Comparison of ENCODE assay signal across 10 cellular contexts in genomic region chr17:82489117-82489516, GRCh38. TPM values are rescaled to one million over a fixed set of nuclear protein-coding genes. Genes with fewer than 3 reads are reported as not detected.
DNase-seq lines count a peak whose midpoint lies in the region; ATAC-seq and TF ChIP-seq lines count a peak whose summit lies in the region.
"Had no signal": no experiment of that assay in that cellular context is flagged by ENCODE, and none has a peak within 500 bp of the region (broad histone marks: within the 10 kb centered on the region; RNA-seq: fewer than 3 reads in every experiment).

No MANE protein-coding gene starts in this region.

- no peak overlapping the region for H3K4me3 Mint-ChIP-seq in activated CD4-positive, alpha-beta memory T cell treated with anti-CD3 and anti-CD28 coated beads for 36 hours
- no peak overlapping the region for H3K4me3 Mint-ChIP-seq in stimulated activated memory B cell treated with anti-CD40 and anti-IgM and Interleukin-4, amounts not matched to agents 10 μg/mL and 1 μg/mL and 100 μg/mL, for 72 hours
- H3K4me3 Mint-ChIP-seq: activated naive CD4-positive, alpha-beta T cell treated with anti-CD3 and anti-CD28 coated beads, Interleukin-2, amount 50 U/mL, for 24 hours had no signal

- H3K36me3 ChIP-seq in DND-41 (ENCODE audit: insufficient read depth, low read length) (peaks cover 52% of the 10 kb centered on the region), osteoblast (ENCODE audit: insufficient read depth, low read length) (peaks cover 13% of the 10 kb centered on the region)

- H3K27ac ChIP-seq in DND-41 (ENCODE audit: low read length) (peak overlapping the region; percentile 10; the same call in 1 of the 2 replicates), osteoblast (ENCODE audit: low read depth, low read length) (peak overlapping the region; percentile 68)

- ATAC-seq in DND-41 (ENCODE audit: insufficient read depth, low read depth) (no peak), HG02623 (IDR thresholded peaks at IDR 0.05; ENCODE audit: unreplicated experiment) (no peak)
- no peak for ATAC-seq in stimulated activated memory B cell treated with anti-CD40 and anti-IgM and Interleukin-4, amounts not matched to agents 10 μg/mL and 1 μg/mL and 100 μg/mL, for 72 hours

- TF ChIP-seq CTCF in DND-41 (IDR thresholded peaks at IDR 0.05; ENCODE audit: borderline replicate concordance, extremely low read depth, low read length, poor library complexity, severe bottlenecking): no peak
- TF ChIP-seq CTCF in foreskin fibroblast (IDR thresholded peaks at IDR 0.05; ENCODE audit: low read depth, low read length): no peak
- TF ChIP-seq CTCF in osteoblast (IDR thresholded peaks at IDR 0.05; ENCODE audit: extremely low read depth, low read depth, low read length): no peak

- intact Hi-C loops in activated CD4-positive, alpha-beta memory T cell treated with anti-CD3 and anti-CD28 coated beads for 36 hours (cut with micrococcal nuclease): no loop called here

- in situ Hi-C loops in G401 (cut with HindIII; ENCODE audit: low sequenced_read_pairs): no loop called here

- H3K4me2 ChIP-seq in DND-41 (ENCODE audit: insufficient read depth, low read length) (no peak overlapping the region), osteoblast (ENCODE audit: insufficient read depth, low read length) (peak overlapping the region; percentile 45)

- no peaks in the 10 kb centered on the region for H3K27me3 Mint-ChIP-seq in activated CD4-positive, alpha-beta memory T cell treated with anti-CD3 and anti-CD28 coated beads for 36 hours
- no peaks in the 10 kb centered on the region for H3K27me3 Mint-ChIP-seq in stimulated activated memory B cell treated with anti-CD40 and anti-IgM and Interleukin-4, amounts not matched to agents 10 μg/mL and 1 μg/mL and 100 μg/mL, for 72 hours
- H3K27me3 Mint-ChIP-seq: activated naive CD4-positive, alpha-beta T cell treated with anti-CD3 and anti-CD28 coated beads, Interleukin-2, amount 50 U/mL, for 24 hours had no signal

- H3K4me3 ChIP-seq in DND-41 (ENCODE audit: low read depth in 1 of 2, low read length in 2 of 2): no peak overlapping the region
- H3K4me3 ChIP-seq in foreskin fibroblast (ENCODE audit: low read depth in 1 of 2, low read length in 2 of 2): no peak overlapping the region
- no peak overlapping the region for H3K4me3 ChIP-seq in osteoblast (ENCODE audit: insufficient read depth, low read length)
- H3K4me3 ChIP-seq: lung had no signal

- CTCF ChIA-PET in activated CD4-positive, alpha-beta memory T cell treated with anti-CD3 and anti-CD28 coated beads for 36 hours (lab: Charles Lee): no interaction called here

- no peaks in the 10 kb centered on the region for H3K9me3 Mint-ChIP-seq in activated CD4-positive, alpha-beta memory T cell treated with anti-CD3 and anti-CD28 coated beads for 36 hours
- H3K9me3 Mint-ChIP-seq in stimulated activated memory B cell treated with anti-CD40 and anti-IgM and Interleukin-4, amounts not matched to agents 10 μg/mL and 1 μg/mL and 100 μg/mL, for 72 hours: no peaks in the 10 kb centered on the region
- H3K9me3 Mint-ChIP-seq: activated naive CD4-positive, alpha-beta T cell treated with anti-CD3 and anti-CD28 coated beads, Interleukin-2, amount 50 U/mL, for 24 hours had no signal

- H2AFZ ChIP-seq in DND-41 (ENCODE audit: low read depth, low read length) (no peak overlapping the region), osteoblast (ENCODE audit: low read length) (peak overlapping the region; percentile 36)

- DNase-seq in DND-41 (no peak), foreskin fibroblast (peak; percentile 64 to 84), osteoblast (ENCODE audit: insufficient read length, low spot score, missing footprints) (peak; percentile 95), NCI-H1105 treated with DMSO at 0.1 percent for 48 hours (lab: John Stamatoyannopoulos, UW) (no peak), G401 (ENCODE audit: low spot score) (no peak)
- no peak for DNase-seq in activated CD4-positive, alpha-beta memory T cell treated with anti-CD3 and anti-CD28 coated beads for 36 hours

- peaks cover 12% of the 10 kb centered on the region for H3K4me1 ChIP-seq in DND-41 (ENCODE audit: insufficient read depth, low read length)
- peaks cover 29% of the 10 kb centered on the region for H3K4me1 ChIP-seq in osteoblast (ENCODE audit: insufficient read depth, low read length)

- H3K4me1 Mint-ChIP-seq in activated CD4-positive, alpha-beta memory T cell treated with anti-CD3 and anti-CD28 coated beads for 36 hours (ENCODE audit: low read depth): peaks cover 13% of the 10 kb centered on the region
- H3K4me1 Mint-ChIP-seq in stimulated activated memory B cell treated with anti-CD40 and anti-IgM and Interleukin-4, amounts not matched to agents 10 μg/mL and 1 μg/mL and 100 μg/mL, for 72 hours: peaks cover 16% of the 10 kb centered on the region

- H3K79me2 ChIP-seq in DND-41 (ENCODE audit: insufficient read depth, low read length): no peaks in the 10 kb centered on the region
- no peaks in the 10 kb centered on the region for H3K79me2 ChIP-seq in osteoblast (ENCODE audit: insufficient read depth, low read length)

- peak overlapping the region; percentile 13 for H3K27ac Mint-ChIP-seq in activated CD4-positive, alpha-beta memory T cell treated with anti-CD3 and anti-CD28 coated beads for 36 hours
- H3K27ac Mint-ChIP-seq in stimulated activated memory B cell treated with anti-CD40 and anti-IgM and Interleukin-4, amounts not matched to agents 10 μg/mL and 1 μg/mL and 100 μg/mL, for 72 hours: no peak overlapping the region
- H3K27ac Mint-ChIP-seq: activated naive CD4-positive, alpha-beta T cell treated with anti-CD3 and anti-CD28 coated beads, Interleukin-2, amount 50 U/mL, for 24 hours had no signal

- H3K9me3 ChIP-seq in DND-41 (ENCODE audit: insufficient read depth, low read length, severe bottlenecking) (no peaks in the 10 kb centered on the region), osteoblast (ENCODE audit: low read depth, low read length) (no peaks in the 10 kb centered on the region)

- no peak overlapping the region for H3K9ac ChIP-seq in DND-41 (ENCODE audit: low read depth, low read length)

- H3K27me3 ChIP-seq in DND-41 (ENCODE audit: insufficient read depth, low read length, poor library complexity) (no peaks in the 10 kb centered on the region), osteoblast (ENCODE audit: insufficient read depth, low read length) (no peaks in the 10 kb centered on the region)

- POLR2A ChIA-PET in activated CD4-positive, alpha-beta memory T cell treated with anti-CD3 and anti-CD28 coated beads for 36 hours (lab: Charles Lee): interaction anchor here (0.6 kb wide), 1 partner anchor 286 kb away, joined by 4 read pairs; no protein-coding TSS in a partner anchor

- H3K36me3 Mint-ChIP-seq in activated CD4-positive, alpha-beta memory T cell treated with anti-CD3 and anti-CD28 coated beads for 36 hours: peaks cover 23% of the 10 kb centered on the region
- H3K36me3 Mint-ChIP-seq in stimulated activated memory B cell treated with anti-CD40 and anti-IgM and Interleukin-4, amounts not matched to agents 10 μg/mL and 1 μg/mL and 100 μg/mL, for 72 hours: peaks cover 36% of the 10 kb centered on the region

- H4K20me1 ChIP-seq in DND-41 (ENCODE audit: insufficient read depth, low read length) (no peaks in the 10 kb centered on the region), osteoblast (ENCODE audit: insufficient read depth, low read length) (peaks cover 3% of the 10 kb centered on the region)

RNA-seq across cellular contexts. Expression of gene FOXK2, which starts 30.4 kb away (rescaled TPM):
- total RNA-seq in activated CD4-positive, alpha-beta memory T cell treated with anti-CD3 and anti-CD28 coated beads for 36 hours: 10 to 100 TPM; 49.3 to 60.8 TPM
- total RNA-seq in osteoblast: 26.8 and 29.3 TPM in 2 replicates
- total RNA-seq in G401 (2014; rRNA removed; shearing (Covaris generic)): 52.8 and 57.7 TPM in 2 replicates

RNA-seq across cellular contexts. Expression of gene NARF, which starts 30.6 kb away (rescaled TPM):
- total RNA-seq in activated CD4-positive, alpha-beta memory T cell treated with anti-CD3 and anti-CD28 coated beads for 36 hours: 100 to 1,000 TPM; 101 to 110 TPM
- 34.4 and 36.8 TPM in 2 replicates for total RNA-seq in osteoblast
- total RNA-seq in G401 (2014; rRNA removed; shearing (Covaris generic)): 16.5 and 34.0 TPM in 2 replicates

RNA-seq across cellular contexts. Expression of gene CYBC1, which starts 38.6 kb away (rescaled TPM):
- total RNA-seq in activated CD4-positive, alpha-beta memory T cell treated with anti-CD3 and anti-CD28 coated beads for 36 hours: 100 to 1,000 TPM; 333 to 343 TPM
- total RNA-seq in osteoblast: 72.4 and 75.1 TPM in 2 replicates
- total RNA-seq in G401 (2014; rRNA removed; shearing (Covaris generic)): 48.7 and 64.5 TPM in 2 replicates

Comparison
In these comparisons a context has a peak if more than half of its experiments do, and no peak if none do; other contexts are left out.
1. DNase-seq: peak in foreskin fibroblast (2 of 2) and osteoblast (single experiment); none in DND-41 (single experiment), activated CD4-positive, alpha-beta memory T cell treated with anti-CD3 and anti-CD28 coated beads for 36 hours (single experiment), NCI-H1105 treated with DMSO at 0.1 percent for 48 hours (single experiment) and G401 (single experiment).